1 cellular context compared by ENCODE assay signal in genomic region chr21:45348591-45349327, GRCh38.
TF ChIP-seq lines count a peak whose summit lies in the region.

No MANE protein-coding gene starts in this region.

TF ChIP-seq in IMR-90, 13 proteins besides CTCF, POLR2A, EP300 and RAD21 (continued from another document):
- TF ChIP-seq CEBPB (IDR thresholded peaks at IDR 0.05; ENCODE audit: low read depth, low read length) (no peak), CHD1 (IDR thresholded peaks at IDR 0.05; ENCODE audit: low read depth, low read length) (no peak), MAZ (IDR thresholded peaks at IDR 0.05; ENCODE audit: borderline replicate concordance, low read depth, low read length) (no peak), MXI1 (IDR thresholded peaks at IDR 0.05; ENCODE audit: borderline replicate concordance, low read depth, low read length) (no peak), NFE2L2 (IDR thresholded peaks at IDR 0.05; ENCODE audit: low read depth, low read length) (no peak), RCOR1 (IDR thresholded peaks at IDR 0.05; ENCODE audit: insufficient replicate concordance, low read length) (no peak), FOS (IDR thresholded peaks at IDR 0.05; ENCODE audit: low read depth, low read length) (no peak), ELK1 (IDR thresholded peaks at IDR 0.05; ENCODE audit: borderline replicate concordance, low read depth, low read length) (no peak), SMC3 (IDR thresholded peaks at IDR 0.05; ENCODE audit: low read depth, low read length) (no peak)
- TF ChIP-seq, protein P1, sequence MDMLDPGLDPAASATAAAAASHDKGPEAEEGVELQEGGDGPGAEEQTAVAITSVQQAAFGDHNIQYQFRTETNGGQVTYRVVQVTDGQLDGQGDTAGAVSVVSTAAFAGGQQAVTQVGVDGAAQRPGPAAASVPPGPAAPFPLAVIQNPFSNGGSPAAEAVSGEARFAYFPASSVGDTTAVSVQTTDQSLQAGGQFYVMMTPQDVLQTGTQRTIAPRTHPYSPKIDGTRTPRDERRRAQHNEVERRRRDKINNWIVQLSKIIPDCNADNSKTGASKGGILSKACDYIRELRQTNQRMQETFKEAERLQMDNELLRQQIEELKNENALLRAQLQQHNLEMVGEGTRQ (IDR thresholded peaks at IDR 0.05; ENCODE audit: low read depth, low read length), result no peak
